ENCODE assay signal across 10 cellular contexts in genomic region chr14:34355584-34356266, GRCh38.
DNase-seq lines count a peak whose midpoint lies in the region.
"Had no signal": no experiment of that assay in that cellular context is flagged by ENCODE, and none has a peak within 500 bp of the region (broad histone marks: within the 10 kb centered on the region; RNA-seq: fewer than 3 reads in every experiment).

No MANE protein-coding gene starts in this region.

- H3K36me3 Mint-ChIP-seq in activated naive CD4-positive, alpha-beta T cell treated with anti-CD3 and anti-CD28 coated beads, Interleukin-2, amount 10 ng/mL, durations not matched to agents 7 days and 5 days, result no peaks in the 10 kb centered on the region

- DNase-seq in AG20443 (ENCODE audit: low spot score) (peak; percentile 78), NCI-H2171 treated with DMSO at 0.1 percent for 48 hours (lab: John Stamatoyannopoulos, UW) (peak; percentile 95), dermis blood vessel endothelial cell (peak; percentile 53), ACHN (no peak), NAMALWA (ENCODE audit: low spot score) (no peak)
- DNase-seq in activated naive CD4-positive, alpha-beta T cell treated with anti-CD3 and anti-CD28 coated beads, Interleukin-2, amount 10 ng/mL, durations not matched to agents 7 days and 5 days, result no peak
- DNase-seq in activated CD4-positive, alpha-beta T cell treated with anti-CD3 and anti-CD28 coated beads for 48 hours, result no peak
- DNase-seq: DND-41; stimulated activated CD4-positive, alpha-beta T cell treated with anti-CD3 and anti-CD28 coated beads, Interleukin-4, amount 100 ng/mL, for 4 hours had no signal

- H3K36me3 ChIP-seq in mesodermal cell (ENCODE audit: control insufficient read depth, insufficient read depth, low read length), result no peaks in the 10 kb centered on the region

- CTCF ChIA-PET in activated naive CD4-positive, alpha-beta T cell treated with anti-CD3 and anti-CD28 coated beads, Interleukin-2, amount 10 ng/mL, durations not matched to agents 7 days and 5 days (lab: Charles Lee), result no interaction called here

- H3K4me1 Mint-ChIP-seq in activated naive CD4-positive, alpha-beta T cell treated with anti-CD3 and anti-CD28 coated beads, Interleukin-2, amount 10 ng/mL, durations not matched to agents 7 days and 5 days, result no peaks in the 10 kb centered on the region

- in situ Hi-C loops in ACHN (cut with HindIII; ENCODE audit: low pct_ligation_motif_present, low pct_unique_long_range_greater_than_20kb, low sequenced_read_pairs), result no loop called here

- no peak overlapping the region for H3K27ac Mint-ChIP-seq in activated naive CD4-positive, alpha-beta T cell treated with anti-CD3 and anti-CD28 coated beads, Interleukin-2, amount 10 ng/mL, durations not matched to agents 7 days and 5 days

- H3K27ac ChIP-seq in mesodermal cell (ENCODE audit: low read depth, low read length, severe bottlenecking), result peak overlapping the region; percentile 66

- H3K4me3 ChIP-seq in mesodermal cell (ENCODE audit: extremely low read depth, insufficient read depth, low read length, poor library complexity, severe bottlenecking), result no peak overlapping the region

- H3K4me3 Mint-ChIP-seq in activated naive CD4-positive, alpha-beta T cell treated with anti-CD3 and anti-CD28 coated beads, Interleukin-2, amount 10 ng/mL, durations not matched to agents 7 days and 5 days, result no peak overlapping the region

- WGBS in mesodermal cell (ENCODE audit: insufficient coverage in 2 of 2), 2 experiments, result 94 to 100% methylated on average over 1 to 2 of the region's 2 CpGs

- H3K27me3 Mint-ChIP-seq in activated naive CD4-positive, alpha-beta T cell treated with anti-CD3 and anti-CD28 coated beads, Interleukin-2, amount 10 ng/mL, durations not matched to agents 7 days and 5 days, result no peaks in the 10 kb centered on the region

- H3K4me1 ChIP-seq in mesodermal cell (ENCODE audit: control insufficient read depth, insufficient read depth, low read length, poor library complexity, severe bottlenecking), result peaks cover 13% of the 10 kb centered on the region

- H3K9me3 Mint-ChIP-seq in activated naive CD4-positive, alpha-beta T cell treated with anti-CD3 and anti-CD28 coated beads, Interleukin-2, amount 10 ng/mL, durations not matched to agents 7 days and 5 days, result no peaks in the 10 kb centered on the region

- no peaks in the 10 kb centered on the region for H3K9me3 ChIP-seq in mesodermal cell (ENCODE audit: control insufficient read depth, low read length)

Comparison
In these comparisons a context has a peak if more than half of its experiments do, and no peak if none do; other contexts are left out.
1. DNase-seq: peak in AG20443 (single experiment), NCI-H2171 treated with DMSO at 0.1 percent for 48 hours (single experiment) and dermis blood vessel endothelial cell (single experiment); none in ACHN (single experiment), NAMALWA (single experiment), activated naive CD4-positive, alpha-beta T cell treated with anti-CD3 and anti-CD28 coated beads, Interleukin-2, amount 10 ng/mL, durations not matched to agents 7 days and 5 days (single experiment) and activated CD4-positive, alpha-beta T cell treated with anti-CD3 and anti-CD28 coated beads for 48 hours (single experiment).